ENCODE assay signal across 18 cellular contexts in the genomic region with DNA sequence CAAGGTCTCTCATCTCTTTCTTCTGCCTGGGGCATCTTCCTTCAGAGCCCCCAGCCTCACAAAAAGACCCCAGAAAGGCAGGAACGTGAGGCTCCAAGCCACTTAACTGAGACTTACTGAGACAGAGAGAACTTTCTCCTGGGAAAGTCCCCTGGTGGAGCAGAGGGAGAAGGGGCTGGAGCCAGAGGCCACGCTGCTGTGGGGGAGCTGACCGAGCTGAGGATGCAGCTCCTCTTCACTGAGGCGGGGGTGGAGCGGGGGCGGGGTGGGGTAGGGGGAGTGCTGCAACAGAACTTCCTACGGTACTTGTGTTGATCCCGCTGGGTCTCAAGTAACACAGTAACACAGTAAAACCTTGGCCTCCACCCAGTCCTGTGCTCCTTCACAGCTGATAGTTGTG.
DNase-seq lines count a peak whose midpoint lies in the region; ATAC-seq, FAIRE-seq and TF ChIP-seq lines count a peak whose summit lies in the region.
"Had no signal": no experiment of that assay in that cellular context is flagged by ENCODE, and none has a peak within 500 bp of the region (broad histone marks: within the 10 kb centered on the region; RNA-seq: fewer than 3 reads in every experiment).

No MANE protein-coding gene starts in this region.

- no peaks in the 10 kb centered on the region for H3K27me3 ChIP-seq in testis

- TF ChIP-seq POLR2A in testis (IDR thresholded peaks at IDR 0.05) (no peak), GM12892 (IDR thresholded peaks at IDR 0.05; ENCODE audit: low read depth, low read length) (no peak)

- ATAC-seq in HG03520 (IDR thresholded peaks at IDR 0.05; ENCODE audit: unreplicated experiment), result no peak
- ATAC-seq: CD8-positive, alpha-beta T cell had no signal

- no peaks in the 10 kb centered on the region for H3K9me3 ChIP-seq in testis

- no peak for FAIRE-seq in GM12892 (lab: Jason Lieb, UNC)
- FAIRE-seq: D721Med, G401.6, GM12891, H1 had no signal

- H3K4me3 ChIP-seq in coronary artery, result no peak overlapping the region
- no peak overlapping the region for H3K4me3 ChIP-seq in testis

- H3K4me1 ChIP-seq in testis, result no peaks in the 10 kb centered on the region

- WGBS in testis, 2 donors, result 47 to 53% methylated on average over 8 of the region's 8 CpGs

- no peak overlapping the region for H3K27ac ChIP-seq in coronary artery
- H3K27ac ChIP-seq in testis, result no peak overlapping the region
- H3K27ac ChIP-seq: 22Rv1 had no signal

- intact Hi-C loops in testis (cut with DNase I; ENCODE audit: low total_unique reads), result no loop called here

- DNase-seq in activated CD8-positive, alpha-beta memory T cell treated with anti-CD3 and anti-CD28 coated beads for 24 hours, result peak; percentile 43
- DNase-seq in activated CD8-positive, alpha-beta memory T cell treated with anti-CD3 and anti-CD28 coated beads, Interleukin-2, amount 50 U/mL, for 4 hours, result no peak
- peak; percentile 50 for DNase-seq in coronary artery (ENCODE audit: low spot score)
- peak; percentile 43 for DNase-seq in islet precursor cell
- DNase-seq in testis, result peak; percentile 37
- no peak for DNase-seq in midbrain (lab: John Stamatoyannopoulos, UW)
- no peak for DNase-seq in GM12892 (ENCODE audit: insufficient read length)
- DNase-seq: COR-L47, DMS153, DMS79 treated with DMSO at 0.1 percent for 48 hours, EL had no signal

- no peak for TF ChIP-seq CTCF in coronary artery (IDR thresholded peaks at IDR 0.05)
- TF ChIP-seq CTCF in testis (IDR thresholded peaks at IDR 0.05), result no peak

- H3K36me3 ChIP-seq in testis (ENCODE audit: low read depth, missing control alignments), result no peaks in the 10 kb centered on the region

Comparison
In these comparisons a context has a peak if more than half of its experiments do, and no peak if none do; other contexts are left out.
1. DNase-seq: peak in activated CD8-positive, alpha-beta memory T cell treated with anti-CD3 and anti-CD28 coated beads for 24 hours (single experiment), coronary artery (single experiment), islet precursor cell (single experiment) and testis (single experiment); none in activated CD8-positive, alpha-beta memory T cell treated with anti-CD3 and anti-CD28 coated beads, Interleukin-2, amount 50 U/mL, for 4 hours (single experiment), midbrain (single experiment) and GM12892 (single experiment).